In genomic region chr17:48678141-48678971, GRCh38 we compare ENCODE assay signal across 8 cellular contexts. TPM values are rescaled to one million over a fixed set of nuclear protein-coding genes. Genes with fewer than 3 reads are reported as not detected.
DNase-seq lines count a peak whose midpoint lies in the region; ATAC-seq and TF ChIP-seq lines count a peak whose summit lies in the region.

No MANE protein-coding gene starts in this region.

- peaks cover 41% of the 10 kb centered on the region for H3K27me3 Mint-ChIP-seq in nephron progenitor cell (ENCODE audit: low read depth, poor library complexity)

- ATAC-seq in Panc1 (peak; percentile 95), GM19351 (IDR thresholded peaks at IDR 0.05; ENCODE audit: unreplicated experiment) (no peak)

- H3K36me3 ChIP-seq in Panc1 (ENCODE audit: control insufficient read depth, insufficient read depth, low read length), result no peaks in the 10 kb centered on the region
- H3K36me3 ChIP-seq in stomach, result no peaks in the 10 kb centered on the region

- no TSS peak for BruUV-seq in Panc1 (replicated peaks; lab: Mats Ljungman, UMichigan)

- TF ChIP-seq EP300 in stomach (IDR thresholded peaks at IDR 0.05), result no peak

- CTCF ChIA-PET in Panc1 (lab: Charles Lee), result interaction anchor here (0.6 to 3.5 kb wide), 24 partner anchors 10 to 357 kb away, joined by 3 to 48 read pairs (median 4); partner anchors contain the start of gene HOXB9

- peak; percentile 35 for DNase-seq in GM04504 (ENCODE audit: low read depth)
- DNase-seq in HUDEP-2 (lab: John Stamatoyannopoulos, UW; ENCODE audit: unreplicated experiment in 76 of 76), result peak in 50 of 76 experiments; percentile 1 to 71 (median 26)
- no peak for DNase-seq in Panc1 (ENCODE audit: low read depth, low spot score)
- DNase-seq in activated T-helper 1 cell treated with Interleukin-2 at 50 U/mL for 16 hours (ENCODE audit: low read depth), result peak; percentile 60
- DNase-seq in fibroblast of pulmonary artery (ENCODE audit: low read depth), result peak; percentile 42
- peak; percentile 88 for DNase-seq in nephron progenitor cell
- DNase-seq in stomach, result peak; percentile 71

- no peaks in the 10 kb centered on the region for H3K9me3 Mint-ChIP-seq in nephron progenitor cell

- H3K27me3 ChIP-seq in Panc1 (ENCODE audit: control insufficient read depth, insufficient read depth, low read length) (no peaks in the 10 kb centered on the region), stomach (peaks cover 5 to 89% (median 24%) of the 10 kb centered on the region in 3 donors)

- TF ChIP-seq CTCF in Panc1 (IDR thresholded peaks at IDR 0.05) (peak; percentile 100), fibroblast of pulmonary artery (IDR thresholded peaks at IDR 0.05; ENCODE audit: low read length, missing control alignments) (peak; percentile 75), nephron progenitor cell (IDR thresholded peaks at IDR 0.05) (peak; percentile 97), stomach (IDR thresholded peaks at IDR 0.05) (peak in 5 of 7 experiments; percentile 66 to 93 (median 92))

- H3K4me3 Mint-ChIP-seq in nephron progenitor cell, result peak overlapping the region; percentile 32

- WGBS in stomach, 5 donors, result 3 to 9% (median 6%) methylated on average over 14 to 41 of the region's 41 CpGs

- peaks cover 6% of the 10 kb centered on the region for H3K4me1 Mint-ChIP-seq in nephron progenitor cell

- in situ Hi-C loops in Panc1 (cut with HindIII; ENCODE audit: low pct_unique_long_range_greater_than_20kb, low sequenced_read_pairs), result no loop called here

- peak overlapping the region; percentile 11 to 42 for H3K4me3 ChIP-seq in Panc1 (ENCODE audit: low read depth in 2 of 2, low read length in 2 of 2)
- H3K4me3 ChIP-seq in fibroblast of pulmonary artery (replicated peaks; ENCODE audit: low read depth, low read length), result no peak overlapping the region
- peak overlapping the region in 1 of 4 donors; percentile 22 for H3K4me3 ChIP-seq in stomach

- H3K9me3 ChIP-seq in Panc1 (ENCODE audit: control insufficient read depth, insufficient read depth, low read depth, low read length) (no peaks in the 10 kb centered on the region), stomach (no peaks in the 10 kb centered on the region)

- H3K4me1 ChIP-seq in Panc1 (ENCODE audit: control insufficient read depth, insufficient read depth, low read length) (no peaks in the 10 kb centered on the region; the same call in 1 of the 2 replicates), stomach (peaks cover 5 to 8% (median 7%) of the 10 kb centered on the region in 4 donors)

- H3K36me3 Mint-ChIP-seq in nephron progenitor cell (ENCODE audit: low read depth), result peaks cover 51% of the 10 kb centered on the region

- TF ChIP-seq POLR2A in stomach (IDR thresholded peaks at IDR 0.05), result no peak

- POLR2A ChIA-PET in Panc1 (lab: Charles Lee), result interaction anchor here (0.6 kb wide), 2 partner anchors 60 to 305 kb away, joined by 3 to 4 read pairs; no protein-coding TSS in a partner anchor

- H3K27ac ChIP-seq in Panc1 (ENCODE audit: low read length) (no peak overlapping the region), stomach (no peak overlapping the region)

- H3K27ac Mint-ChIP-seq in nephron progenitor cell, result no peak overlapping the region

- intact Hi-C loops in Panc1 (cut with micrococcal nuclease; ENCODE audit: unreplicated experiment) (loop anchor here (2.0 to 5.0 kb wide), 3 partner anchors 44 to 200 kb away; partner anchors contain the start of genes PRAC1 and PRAC2), stomach (cut with DNase I; ENCODE audit: low total_unique reads) (loop anchor here (5.0 to 10.0 kb wide), 3 partner anchors 109 to 356 kb away; no protein-coding TSS in a partner anchor)

RNA-seq across cellular contexts. Expression of gene PRAC1, which starts 44.0 kb away (rescaled TPM):
- not detected for total RNA-seq in Panc1 (2021; ENCODE audit: unreplicated experiment)
- not detected for polyA plus RNA-seq in Panc1 (2012; ENCODE audit: insufficient read length)
- not detected for total RNA-seq in stomach
- not detected for polyA plus RNA-seq in stomach

RNA-seq across cellular contexts. Expression of gene PRAC2, which starts 44.6 kb away (rescaled TPM):
- total RNA-seq in Panc1 (2021; ENCODE audit: unreplicated experiment), result not detected
- not detected for polyA plus RNA-seq in Panc1 (2012; ENCODE audit: insufficient read length)
- total RNA-seq in stomach, result not detected
- polyA plus RNA-seq in stomach, result not detected

RNA-seq across cellular contexts. Expression of gene HOXB13, which starts 50.2 kb away (rescaled TPM):
- total RNA-seq in Panc1 (2021; ENCODE audit: unreplicated experiment) (8.1 TPM), stomach (under 1 TPM in 1 of 5 donors, not detected in 4; 0.29 TPM)
- 11.7 TPM for polyA plus RNA-seq in Panc1 (2012; ENCODE audit: insufficient read length)
- under 1 TPM in 1 of 3 donors, not detected in 2; 0.15 TPM for polyA plus RNA-seq in stomach

RNA-seq across cellular contexts. Expression of gene HOXB9, which starts 52.2 kb away (rescaled TPM):
- total RNA-seq in Panc1 (2021; ENCODE audit: unreplicated experiment), result 65.9 TPM
- 83.0 TPM for polyA plus RNA-seq in Panc1 (2012; ENCODE audit: insufficient read length)
- 10 to 100 TPM in 1 of 5 donors, not detected in 4; 11.3 TPM for total RNA-seq in stomach
- polyA plus RNA-seq in stomach, result not detected
